ENCODE assay signal across 9 cellular contexts in the genomic region with DNA sequence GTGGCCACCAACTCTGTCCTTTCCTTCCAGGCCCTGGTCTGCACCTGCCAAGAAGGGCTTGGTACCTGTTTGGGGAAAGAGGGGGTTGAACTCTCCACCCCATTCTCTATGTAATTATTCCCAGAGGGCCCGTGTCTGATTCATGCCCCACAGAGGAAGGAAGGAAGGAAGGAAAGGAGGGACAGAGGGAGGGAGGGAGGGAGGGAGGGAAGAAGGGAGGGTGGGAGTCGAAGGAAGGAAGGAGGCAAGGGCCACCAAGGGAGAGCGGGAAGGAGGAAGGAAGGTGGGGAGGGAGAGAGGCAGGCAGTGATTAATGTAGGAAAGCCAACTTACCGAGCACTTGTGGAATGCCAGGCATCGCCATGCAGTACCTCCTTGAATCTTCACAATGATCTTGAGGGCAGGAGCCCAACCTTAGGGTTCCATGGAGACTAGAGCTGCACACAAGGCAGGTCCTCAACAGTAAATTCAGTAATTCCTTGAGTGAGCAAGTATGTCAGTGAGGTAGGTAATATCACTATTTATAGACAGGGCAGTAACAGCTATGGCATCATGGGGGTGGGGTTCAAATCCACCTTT.
A peak's percentile ranks its signal among the peaks of the same experiment; 100 is the strongest.
DNase-seq lines count a peak whose midpoint lies in the region; ATAC-seq and TF ChIP-seq lines count a peak whose summit lies in the region.
"Had no signal": no experiment of that assay in that cellular context is flagged by ENCODE, and none has a peak within 500 bp of the region (broad histone marks: within the 10 kb centered on the region; RNA-seq: fewer than 3 reads in every experiment).

No MANE protein-coding gene starts in this region.

- H3K36me3 ChIP-seq in uterus (no peaks in the 10 kb centered on the region), testis (ENCODE audit: low read depth, missing control alignments) (no peaks in the 10 kb centered on the region)

- H3K4me3 ChIP-seq in uterus = no peak overlapping the region
- H3K4me3 ChIP-seq in testis = no peak overlapping the region

- TF ChIP-seq CTCF in nephron progenitor cell (IDR thresholded peaks at IDR 0.05) = no peak
- TF ChIP-seq CTCF in uterus (IDR thresholded peaks at IDR 0.05) = no peak
- TF ChIP-seq CTCF in testis (IDR thresholded peaks at IDR 0.05) = no peak

- no peaks in the 10 kb centered on the region for H3K9me3 ChIP-seq in uterus
- H3K9me3 ChIP-seq in testis = no peaks in the 10 kb centered on the region

- H3K27ac Mint-ChIP-seq in nephron progenitor cell = peak overlapping the region; percentile 91
- H3K27ac Mint-ChIP-seq: stimulated activated effector memory CD8-positive, alpha-beta T cell treated with anti-CD3 and anti-CD28 coated beads, Interleukin-12 subunit alpha, Interleukin-12 subunit beta, amount 100 ng/mL, for 72 hours had no signal

- H3K27me3 ChIP-seq in uterus (no peaks in the 10 kb centered on the region), testis (no peaks in the 10 kb centered on the region)

- peak; percentile 17 for ATAC-seq in esophagus mucosa
- ATAC-seq: stimulated activated effector memory CD8-positive, alpha-beta T cell treated with anti-CD3 and anti-CD28 coated beads, Interleukin-12 subunit alpha, Interleukin-12 subunit beta, amount 100 ng/mL, for 72 hours had no signal

- no peaks in the 10 kb centered on the region for H3K36me3 Mint-ChIP-seq in nephron progenitor cell (ENCODE audit: low read depth)
- H3K36me3 Mint-ChIP-seq: stimulated activated effector memory CD8-positive, alpha-beta T cell treated with anti-CD3 and anti-CD28 coated beads, Interleukin-12 subunit alpha, Interleukin-12 subunit beta, amount 100 ng/mL, for 72 hours had no signal

- TF ChIP-seq POLR2A in uterus (IDR thresholded peaks at IDR 0.05) (no peak), testis (IDR thresholded peaks at IDR 0.05) (no peak)

- H3K4me1 Mint-ChIP-seq in nephron progenitor cell = peaks cover 63% of the 10 kb centered on the region
- H3K4me1 Mint-ChIP-seq: stimulated activated effector memory CD8-positive, alpha-beta T cell treated with anti-CD3 and anti-CD28 coated beads, Interleukin-12 subunit alpha, Interleukin-12 subunit beta, amount 100 ng/mL, for 72 hours had no signal

- WGBS in testis, 2 donors = 55 to 60% methylated on average over 5 of the region's 5 CpGs

- peak; percentile 84 for DNase-seq in NCI-H69 (lab: John Stamatoyannopoulos, UW)
- no peak for DNase-seq in nephron progenitor cell
- DNase-seq in uterus = peak; percentile 35 to 42
- no peak for DNase-seq in activated CD8-positive, alpha-beta memory T cell treated with anti-CD3 and anti-CD28 coated beads, Interleukin-2, amount 50 U/mL, for 4 hours
- DNase-seq in NCI-H446 treated with DMSO at 0.1 percent for 48 hours (lab: John Stamatoyannopoulos, UW) = no peak
- no peak for DNase-seq in testis
- DNase-seq: SHP77 had no signal

- H3K27ac ChIP-seq in uterus = peak overlapping the region; percentile 90 to 96
- H3K27ac ChIP-seq in testis = peak overlapping the region in 1 of 2 donors; percentile 54

- peaks cover 16% of the 10 kb centered on the region for H3K27me3 Mint-ChIP-seq in nephron progenitor cell (ENCODE audit: low read depth, poor library complexity)

- H3K9me3 Mint-ChIP-seq in nephron progenitor cell = no peaks in the 10 kb centered on the region
- H3K9me3 Mint-ChIP-seq: stimulated activated effector memory CD8-positive, alpha-beta T cell treated with anti-CD3 and anti-CD28 coated beads, Interleukin-12 subunit alpha, Interleukin-12 subunit beta, amount 100 ng/mL, for 72 hours had no signal

- H3K4me1 ChIP-seq in uterus (peaks cover 7 to 8% of the 10 kb centered on the region in 2 donors), testis (peaks cover 17% of the 10 kb centered on the region)

- intact Hi-C loops in uterus (cut with DNase I; ENCODE audit: low total_unique reads) (no loop called here), testis (cut with DNase I; ENCODE audit: low total_unique reads) (loop anchor here (10.0 kb wide), 1 partner anchor 80 kb away; no protein-coding TSS in a partner anchor)

- H3K4me3 Mint-ChIP-seq in nephron progenitor cell = no peak overlapping the region
- H3K4me3 Mint-ChIP-seq: stimulated activated effector memory CD8-positive, alpha-beta T cell treated with anti-CD3 and anti-CD28 coated beads, Interleukin-12 subunit alpha, Interleukin-12 subunit beta, amount 100 ng/mL, for 72 hours had no signal

Comparison
In these comparisons a context has a peak if more than half of its experiments do, and no peak if none do; other contexts are left out.
1. DNase-seq: peak in NCI-H69 (single experiment) and uterus (2 of 2); none in nephron progenitor cell (single experiment), activated CD8-positive, alpha-beta memory T cell treated with anti-CD3 and anti-CD28 coated beads, Interleukin-2, amount 50 U/mL, for 4 hours (single experiment), NCI-H446 treated with DMSO at 0.1 percent for 48 hours (single experiment) and testis (single experiment).